ENCODE assay signal across 8 cellular contexts in genomic region chr9:34638138-34638445, GRCh38. TPM values are rescaled to one million over a fixed set of nuclear protein-coding genes. Genes with fewer than 3 reads are reported as not detected.
DNase-seq lines count a peak whose midpoint lies in the region; ATAC-seq and TF ChIP-seq lines count a peak whose summit lies in the region.

No MANE protein-coding gene starts in this region.

- H3K36me3 Mint-ChIP-seq in MCF 10A (ENCODE audit: insufficient read depth, unreplicated experiment): peaks cover 22% of the 10 kb centered on the region

- H2BK15ac ChIP-seq in mesendoderm (replicated peaks; ENCODE audit: low read depth): no peak overlapping the region

- H3K79me1 ChIP-seq in mesendoderm (ENCODE audit: low read length): peaks cover 4% of the 10 kb centered on the region

- no peak overlapping the region for H2BK5ac ChIP-seq in mesendoderm (ENCODE audit: low read length)

- no peak overlapping the region for H4K5ac ChIP-seq in mesendoderm (ENCODE audit: low read length)

- no peaks in the 10 kb centered on the region for H3K27me3 Mint-ChIP-seq in MCF 10A (ENCODE audit: insufficient read depth, unreplicated experiment)

- WGBS in mesendoderm (ENCODE audit: extremely low coverage, insufficient coverage, low lambda C conversion rate): no CpG with 5 or more reads among the region's 7 CpGs

- peak overlapping the region; percentile 79 for H3K56ac ChIP-seq in mesendoderm (ENCODE audit: low read length)

- ATAC-seq in left ventricle myocardium superior (no peak), HG02938 (IDR thresholded peaks at IDR 0.05; ENCODE audit: unreplicated experiment) (no peak)

- H3K27me3 ChIP-seq in cardiac muscle cell (no peaks in the 10 kb centered on the region), mesendoderm (ENCODE audit: insufficient read depth, low read length, poor library complexity) (no peaks in the 10 kb centered on the region), uterus (no peaks in the 10 kb centered on the region)

- peak overlapping the region; percentile 32 for H3K4me2 ChIP-seq in mesendoderm (ENCODE audit: low read length)

- H4K8ac ChIP-seq in mesendoderm (ENCODE audit: low read depth, low read length): no peak overlapping the region

- peaks cover 31% of the 10 kb centered on the region for H3K4me1 Mint-ChIP-seq in MCF 10A (ENCODE audit: insufficient read depth, unreplicated experiment)

- H3K9ac ChIP-seq in mesendoderm (ENCODE audit: low read length): peak overlapping the region; percentile 59

- POLR2A ChIA-PET in MCF 10A (lab: Yijun Ruan, JAX): interaction anchor here (0.7 to 3.8 kb wide), 10 partner anchors 8 to 261 kb away, joined by 3 to 48 read pairs (median 8); partner anchors contain the start of genes CCL27, DCTN3, GALT and MYORG

- H3K9me3 Mint-ChIP-seq in MCF 10A (ENCODE audit: unreplicated experiment): no peaks in the 10 kb centered on the region

- H3K27ac ChIP-seq in cardiac muscle cell (no peak overlapping the region), mesendoderm (ENCODE audit: low read depth, low read length) (no peak overlapping the region), uterus (peak overlapping the region; percentile 81 to 82)

- no TSS peak for BruUV-seq in MCF 10A (replicated peaks; lab: Mats Ljungman, UMichigan)

- no peak overlapping the region for H3K23ac ChIP-seq in mesendoderm (ENCODE audit: low read length)

- CTCF ChIA-PET in MCF 10A (lab: Yijun Ruan, JAX): interaction anchor here (0.6 to 6.5 kb wide), 10 partner anchors 8 to 1384 kb away, joined by 3 to 113 read pairs (median 4); partner anchors contain the start of genes DCTN3, GALT and RPP25L

- DNase-seq in cardiac muscle cell (ENCODE audit: low read depth in 1 of 2, low spot score in 1 of 2): no peak
- no peak for DNase-seq in left ventricle myocardium superior
- DNase-seq in MCF 10A (ENCODE audit: unreplicated experiment): no peak
- no peak for DNase-seq in mesendoderm
- DNase-seq in uterus: no peak
- no peak for DNase-seq in head of caudate nucleus
- DNase-seq in islet precursor cell: no peak

- peaks cover 2% of the 10 kb centered on the region for H3K79me2 ChIP-seq in mesendoderm (ENCODE audit: control insufficient read depth, insufficient read depth, low read length)

- H3K4ac ChIP-seq in mesendoderm (ENCODE audit: low read depth, low read length): no peak overlapping the region

- no peaks in the 10 kb centered on the region for H3K9me3 ChIP-seq in cardiac muscle cell (ENCODE audit: low read depth)
- H3K9me3 ChIP-seq in uterus: no peaks in the 10 kb centered on the region

- H3K4me3 ChIP-seq in cardiac muscle cell (peak overlapping the region; percentile 43), mesendoderm (ENCODE audit: low read length) (no peak overlapping the region), uterus (peak overlapping the region; percentile 63 to 79)

- H2BK120ac ChIP-seq in mesendoderm (ENCODE audit: low read depth, low read length): no peak overlapping the region

- H3K27ac Mint-ChIP-seq in MCF 10A (ENCODE audit: low read depth, unreplicated experiment): peak overlapping the region; percentile 97

- peaks cover 5% of the 10 kb centered on the region for H3K4me1 ChIP-seq in cardiac muscle cell (ENCODE audit: low read depth)
- peaks cover 4% of the 10 kb centered on the region for H3K4me1 ChIP-seq in mesendoderm (ENCODE audit: control insufficient read depth, low read depth, low read length)
- no peaks in the 10 kb centered on the region for H3K4me1 ChIP-seq in uterus

- peak overlapping the region; percentile 16 for H3K18ac ChIP-seq in mesendoderm (ENCODE audit: low read length)

- H3K4me3 Mint-ChIP-seq in MCF 10A (ENCODE audit: unreplicated experiment): peak overlapping the region; percentile 92

- TF ChIP-seq CTCF in cardiac muscle cell (IDR thresholded peaks at IDR 0.05; ENCODE audit: low read depth, low read length) (no peak), MCF 10A (IDR thresholded peaks at IDR 0.05; ENCODE audit: unreplicated experiment) (no peak), uterus (IDR thresholded peaks at IDR 0.05) (no peak)

- H2AK5ac ChIP-seq in mesendoderm (ENCODE audit: low read length): no peak overlapping the region

- H3K36me3 ChIP-seq in cardiac muscle cell (peaks cover 3% of the 10 kb centered on the region), mesendoderm (ENCODE audit: control insufficient read depth, insufficient read depth, low read length) (peaks cover 4% of the 10 kb centered on the region), uterus (no peaks in the 10 kb centered on the region)

- intact Hi-C loops in left ventricle myocardium superior (cut with micrococcal nuclease) (no loop called here), MCF 10A (cut with micrococcal nuclease) (no loop called here), uterus (cut with DNase I; ENCODE audit: low total_unique reads) (no loop called here), head of caudate nucleus (cut with DNase I) (no loop called here)

- TF ChIP-seq POLR2A in uterus (IDR thresholded peaks at IDR 0.05): no peak

RNA-seq across cellular contexts. Expression of gene SIGMAR1, which starts 0.5 kb away (rescaled TPM):
- 106 and 125 TPM in 2 replicates for total RNA-seq in cardiac muscle cell
- 137 and 144 TPM in 2 replicates for polyA plus RNA-seq in cardiac muscle cell
- total RNA-seq in left ventricle myocardium superior: 23.1 TPM
- total RNA-seq in MCF 10A (2022): 82.1 and 99.8 TPM in 2 replicates
- 61.1 TPM for polyA plus RNA-seq in mesendoderm (2013, experiment 1 of 2)
- polyA plus RNA-seq in mesendoderm (2013, experiment 2 of 2): 60.8 TPM
- total RNA-seq in uterus: 10 to 100 TPM; 34.1 to 55.2 (median 51.3) TPM

RNA-seq across cellular contexts. Expression of gene GALT, which starts 8.4 kb away (rescaled TPM):
- total RNA-seq in cardiac muscle cell (82.2 and 121 TPM in 2 replicates), left ventricle myocardium superior (61.2 TPM), MCF 10A (2022) (21.3 and 26.8 TPM in 2 replicates), uterus (10 to 100 TPM in 3 of 4 donors, 1 to 10 TPM in 1; 4.4 to 82.9 (median 50.7) TPM)
- polyA plus RNA-seq in cardiac muscle cell: 148 and 174 TPM in 2 replicates
- 9.9 TPM for polyA plus RNA-seq in mesendoderm (2013, experiment 1 of 2)
- polyA plus RNA-seq in mesendoderm (2013, experiment 2 of 2): 10.9 TPM

RNA-seq across cellular contexts. Expression of gene ARID3C, which starts 9.2 kb away (rescaled TPM):
- 0.27 and 1.7 TPM in 2 replicates for total RNA-seq in cardiac muscle cell
- 1.4 TPM in 1 of 2 replicates, not detected in the other for polyA plus RNA-seq in cardiac muscle cell
- total RNA-seq in left ventricle myocardium superior: not detected
- total RNA-seq in MCF 10A (2022): not detected in 2 replicates
- polyA plus RNA-seq in mesendoderm (2013, experiment 1 of 2): not detected
- not detected for polyA plus RNA-seq in mesendoderm (2013, experiment 2 of 2)
- under 1 TPM in 2 of 4 donors, not detected in 2; 0.35 to 0.82 TPM for total RNA-seq in uterus

RNA-seq across cellular contexts. Expression of gene IL11RA, which starts 13.9 kb away (rescaled TPM):
- total RNA-seq in cardiac muscle cell (64.6 and 98.7 TPM in 2 replicates), left ventricle myocardium superior (51.7 TPM), MCF 10A (2022) (4.0 and 8.0 TPM in 2 replicates), uterus (100 to 1,000 TPM in 1 of 4 donors, 10 to 100 TPM in 2, 1 to 10 TPM in 1; 3.2 to 153 (median 49.9) TPM)
- polyA plus RNA-seq in cardiac muscle cell: 88.2 and 120 TPM in 2 replicates
- 2.3 TPM for polyA plus RNA-seq in mesendoderm (2013, experiment 1 of 2)
- 2.8 TPM for polyA plus RNA-seq in mesendoderm (2013, experiment 2 of 2)

RNA-seq across cellular contexts. Expression of gene DCTN3, which starts 17.8 kb away (rescaled TPM):
- total RNA-seq in cardiac muscle cell (79.8 and 82.7 TPM in 2 replicates), left ventricle myocardium superior (139 TPM), MCF 10A (2022) (88.5 and 92.4 TPM in 2 replicates), uterus (10 to 100 TPM; 27.7 to 98.0 (median 58.6) TPM)
- 172 and 180 TPM in 2 replicates for polyA plus RNA-seq in cardiac muscle cell
- 27.5 TPM for polyA plus RNA-seq in mesendoderm (2013, experiment 1 of 2)
- 26.4 TPM for polyA plus RNA-seq in mesendoderm (2013, experiment 2 of 2)

Comparison
In these comparisons a context has a peak if more than half of its experiments do, and no peak if none do; other contexts are left out.
1. H3K27ac ChIP-seq: peak in uterus (2 of 2); none in cardiac muscle cell (single experiment) and mesendoderm (single experiment).